1 cellular context compared by ENCODE assay signal in the genomic region with DNA sequence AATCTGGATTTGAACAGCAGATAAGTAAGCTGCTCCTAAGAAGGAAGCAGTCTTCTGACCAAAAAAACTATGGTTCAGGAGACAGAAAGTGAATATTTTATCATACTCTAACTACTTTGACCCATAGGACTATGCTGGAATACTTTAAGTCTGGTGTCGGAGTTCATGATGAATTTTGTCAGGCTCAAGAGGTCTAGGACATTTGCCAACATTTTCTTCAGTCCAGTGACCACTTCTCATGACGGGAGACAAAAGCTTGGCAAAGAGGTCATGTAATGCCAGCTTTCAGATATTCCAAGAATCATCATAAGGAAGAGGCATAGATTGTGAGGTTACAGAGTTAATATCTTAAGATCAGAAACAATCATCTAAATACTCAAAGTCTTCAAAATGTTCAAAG.
TF ChIP-seq lines count a peak whose summit lies in the region.

No MANE protein-coding gene starts in this region.

TF ChIP-seq in HCT116, 20 proteins besides CTCF, POLR2A, EP300 and RAD21 (continued from another document):
- TF ChIP-seq, protein P1, sequence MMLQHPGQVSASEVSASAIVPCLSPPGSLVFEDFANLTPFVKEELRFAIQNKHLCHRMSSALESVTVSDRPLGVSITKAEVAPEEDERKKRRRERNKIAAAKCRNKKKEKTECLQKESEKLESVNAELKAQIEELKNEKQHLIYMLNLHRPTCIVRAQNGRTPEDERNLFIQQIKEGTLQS (IDR thresholded peaks at IDR 0.05): no peak
- no peak for TF ChIP-seq TCF7L2 (IDR thresholded peaks at IDR 0.05; ENCODE audit: borderline replicate concordance, extremely low read depth, insufficient read depth, insufficient read length)
TF ChIP-seq in HCT116: peak in this region for 0.
